ENCODE assay signal across 7 cellular contexts in the genomic region with DNA sequence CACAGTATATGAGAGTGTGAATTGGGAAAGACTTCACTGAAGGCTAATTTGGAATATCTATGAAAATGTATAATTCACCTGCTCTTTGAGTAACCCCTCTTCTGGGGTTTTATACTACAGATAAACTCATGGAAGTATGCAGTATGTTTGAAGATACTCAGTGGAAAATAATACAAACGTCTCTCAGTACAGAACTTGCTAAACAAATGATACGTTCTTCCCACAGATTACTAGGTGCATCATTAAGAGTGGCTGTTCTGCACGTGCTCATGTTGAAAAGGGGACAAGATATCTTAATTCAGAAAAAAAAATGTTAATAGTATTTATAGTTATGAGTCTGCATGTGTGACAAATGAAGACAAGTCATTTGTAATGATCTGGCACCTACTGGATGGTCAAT.
"Had no signal": no experiment of that assay in that cellular context is flagged by ENCODE, and none has a peak within 500 bp of the region (broad histone marks: within the 10 kb centered on the region; RNA-seq: fewer than 3 reads in every experiment).

No MANE protein-coding gene starts in this region.

- DNase-seq: GM23248, GOT3, H7, HFFc6, IMR-90 had no signal

- ATAC-seq: HCT116, K562 had no signal

- H3K9me3 Mint-ChIP-seq: HFFc6 had no signal

- H3K4me3 Mint-ChIP-seq: HFFc6 had no signal
